17 cellular contexts compared by ENCODE assay signal in the genomic region with DNA sequence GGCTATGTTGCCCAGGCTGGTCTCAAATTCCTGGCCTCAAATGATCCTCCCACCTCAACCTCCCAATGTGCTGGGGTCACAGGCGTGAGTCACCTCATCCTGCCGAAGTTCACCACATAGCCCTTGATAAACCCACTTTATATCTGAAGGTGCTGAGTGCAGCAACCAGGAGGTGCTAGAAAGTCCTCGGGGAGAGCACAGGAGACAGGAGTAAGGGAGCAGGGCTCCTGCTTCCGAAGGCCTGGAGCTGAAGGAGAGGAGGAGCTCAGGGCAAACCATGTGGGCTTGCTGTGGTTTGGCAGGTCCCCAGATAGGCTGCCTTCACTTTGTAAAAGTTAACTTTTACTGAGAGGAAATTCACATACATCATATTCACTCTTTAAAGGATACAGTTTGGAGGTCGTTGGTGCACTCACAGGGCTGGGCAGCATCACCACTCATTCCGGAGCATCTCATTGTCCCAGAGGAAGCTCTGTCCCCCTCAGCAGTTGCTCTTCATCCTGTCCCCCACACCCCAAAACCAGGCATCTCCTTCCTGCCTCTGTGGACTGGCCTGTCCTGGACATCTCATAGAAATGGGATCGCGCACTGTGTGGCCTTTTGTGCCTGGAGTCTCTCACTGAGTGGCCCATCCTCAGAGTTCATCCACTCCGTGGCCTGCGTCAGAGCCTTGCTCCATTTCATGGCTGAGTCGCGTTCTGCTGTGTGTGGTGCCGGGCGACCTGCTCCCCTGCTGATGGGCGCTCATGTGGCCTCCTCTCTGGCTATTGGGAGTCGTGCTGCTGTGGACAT. TPM values are rescaled to one million over a fixed set of nuclear protein-coding genes. Genes with fewer than 3 reads are reported as not detected.
A peak's percentile ranks its signal among the peaks of the same experiment; 100 is the strongest.
DNase-seq lines count a peak whose midpoint lies in the region; ATAC-seq and TF ChIP-seq lines count a peak whose summit lies in the region.
"Had no signal": no experiment of that assay in that cellular context is flagged by ENCODE, and none has a peak within 500 bp of the region (broad histone marks: within the 10 kb centered on the region; RNA-seq: fewer than 3 reads in every experiment).

No MANE protein-coding gene starts in this region.

- peak; percentile 61 for ATAC-seq in SK-N-SH treated with all-trans-retinoic acid at 6 μM for 48 hours
- ATAC-seq in GM21529 (IDR thresholded peaks at IDR 0.05; ENCODE audit: unreplicated experiment): no peak
- ATAC-seq: activated CD8-positive, alpha-beta T cell treated with anti-CD3 and anti-CD28 coated beads, Interleukin-2, amount 10 ng/mL, durations not matched to agents 7 days and 5 days; esophagus mucosa; left ventricle myocardium superior had no signal

- H3K9ac ChIP-seq in SK-N-SH (no peak overlapping the region), adipocyte (ENCODE audit: low read length) (no peak overlapping the region)

- no peak overlapping the region for H2AFZ ChIP-seq in SK-N-SH (ENCODE audit: low read depth)

- peaks cover 61% of the 10 kb centered on the region for H4K20me1 ChIP-seq in SK-N-SH (ENCODE audit: insufficient read depth)

- CTCF ChIA-PET in SK-N-SH (lab: Yijun Ruan, JAX): interaction anchor here (5.1 kb wide), 1 partner anchor 13 kb away, joined by 46 read pairs; no protein-coding TSS in a partner anchor

- H3K27me3 ChIP-seq in SK-N-SH (ENCODE audit: insufficient read depth): no peaks in the 10 kb centered on the region
- H3K27me3 ChIP-seq in adipocyte (replicated peaks; ENCODE audit: control insufficient read depth, insufficient read depth, low read length): no peaks in the 10 kb centered on the region
- H3K27me3 ChIP-seq: tibial nerve had no signal

- no peak for TF ChIP-seq CTCF in SK-N-SH (IDR thresholded peaks at IDR 0.05)
- TF ChIP-seq CTCF in fibroblast of villous mesenchyme (IDR thresholded peaks at IDR 0.05; ENCODE audit: insufficient read depth, low read depth, low read length): no peak

- POLR2A ChIA-PET in SK-N-SH (lab: Yijun Ruan, JAX): no interaction called here

- DNase-seq in SK-N-SH (no peak), adipocyte (ENCODE audit: low read depth) (peak; percentile 63), fibroblast of villous mesenchyme (ENCODE audit: low read depth) (peak; percentile 65), stromal cell of bone marrow (ENCODE audit: low read depth) (peak; percentile 47), NCI-H69 (lab: John Stamatoyannopoulos, UW) (no peak), cardiac septum (ENCODE audit: low spot score) (no peak)
- DNase-seq: activated CD8-positive, alpha-beta T cell treated with anti-CD3 and anti-CD28 coated beads, Interleukin-2, amount 10 ng/mL, durations not matched to agents 7 days and 5 days; CD4-positive, alpha-beta T cell; left ventricle myocardium superior; NCI-H1105 treated with DMSO at 0.1 percent for 48 hours; NCI-H82; stimulated activated CD4-positive, alpha-beta T cell treated with anti-CD3 and anti-CD28 coated beads, Interleukin-4, amount 100 ng/mL, for 4 hours had no signal

- TF ChIP-seq EP300 in SK-N-SH (IDR thresholded peaks at IDR 0.05; ENCODE audit: borderline replicate concordance in 1 of 2, low read depth in 1 of 2, low read length in 1 of 2): no peak

- H3K79me2 ChIP-seq in SK-N-SH (ENCODE audit: insufficient read depth): peaks cover 60% of the 10 kb centered on the region

- H3K9me3 ChIP-seq in SK-N-SH (no peaks in the 10 kb centered on the region), adipocyte (ENCODE audit: control insufficient read depth, low read length) (no peaks in the 10 kb centered on the region)
- H3K9me3 ChIP-seq: tibial nerve had no signal

- H3K9me2 ChIP-seq in SK-N-SH: no peaks in the 10 kb centered on the region

- 90% methylated on average over 11 of the region's 16 CpGs for WGBS in SK-N-SH (ENCODE audit: low lambda C conversion rate)

- H3F3A ChIP-seq in SK-N-SH (replicated peaks; ENCODE audit: insufficient read depth): peaks cover 4% of the 10 kb centered on the region

- intact Hi-C loops in cardiac septum (cut with DNase I): no loop called here

- no peak for TF ChIP-seq RAD21 in SK-N-SH (IDR thresholded peaks at IDR 0.05; ENCODE audit: low read length)

- peaks cover 0 to 3% of the 10 kb centered on the region in 2 experiments; a peak in 1 of 4 replicates for H3K4me1 ChIP-seq in SK-N-SH (ENCODE audit: control insufficient read depth in 1 of 2, insufficient read depth in 2 of 2, low read depth in 1 of 2, low read length in 1 of 2)
- peaks cover 11% of the 10 kb centered on the region for H3K4me1 ChIP-seq in adipocyte (ENCODE audit: control insufficient read depth, insufficient read depth, low read length)

- H3K4me3 ChIP-seq in SK-N-SH (ENCODE audit: low read depth in 2 of 2, low read length in 1 of 2): no peak overlapping the region
- H3K4me3 ChIP-seq in adipocyte (ENCODE audit: low read length): no peak overlapping the region
- H3K4me3 ChIP-seq in fibroblast of villous mesenchyme (ENCODE audit: low read depth, low read length): no peak overlapping the region
- H3K4me3 ChIP-seq: tibial nerve had no signal

- H3K27ac ChIP-seq in SK-N-SH (ENCODE audit: low read depth in 2 of 2, low read length in 1 of 2): no peak overlapping the region
- H3K27ac ChIP-seq: 22Rv1 had no signal

- no peak overlapping the region; the same call in 1 of the 2 replicates for H3K4me2 ChIP-seq in SK-N-SH

- H3K36me3 ChIP-seq in SK-N-SH (replicated peaks in 1 of 2; ENCODE audit: control insufficient read depth in 1 of 2, insufficient read depth in 2 of 2, low read length in 1 of 2) (peaks cover 4 to 6% of the 10 kb centered on the region in 2 experiments), adipocyte (ENCODE audit: control insufficient read depth, insufficient read depth, low read length, severe bottlenecking) (peaks cover 30% of the 10 kb centered on the region)

TF ChIP-seq in SK-N-SH treated with all-trans-retinoic acid at 6 μM for 48 hours, 23 proteins besides CTCF, POLR2A, EP300 and RAD21 (continues in another document):
- TF ChIP-seq, protein P1, sequence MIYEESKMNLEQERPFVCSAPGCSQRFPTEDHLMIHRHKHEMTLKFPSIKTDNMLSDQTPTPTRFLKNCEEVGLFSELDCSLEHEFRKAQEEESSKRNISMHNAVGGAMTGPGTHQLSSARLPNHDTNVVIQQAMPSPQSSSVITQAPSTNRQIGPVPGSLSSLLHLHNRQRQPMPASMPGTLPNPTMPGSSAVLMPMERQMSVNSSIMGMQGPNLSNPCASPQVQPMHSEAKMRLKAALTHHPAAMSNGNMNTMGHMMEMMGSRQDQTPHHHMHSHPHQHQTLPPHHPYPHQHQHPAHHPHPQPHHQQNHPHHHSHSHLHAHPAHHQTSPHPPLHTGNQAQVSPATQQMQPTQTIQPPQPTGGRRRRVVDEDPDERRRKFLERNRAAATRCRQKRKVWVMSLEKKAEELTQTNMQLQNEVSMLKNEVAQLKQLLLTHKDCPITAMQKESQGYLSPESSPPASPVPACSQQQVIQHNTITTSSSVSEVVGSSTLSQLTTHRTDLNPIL (CRISPR knock-in tag; IDR thresholded peaks at IDR 0.05; ENCODE audit: low read depth): no peak
- TF ChIP-seq, protein P2, sequence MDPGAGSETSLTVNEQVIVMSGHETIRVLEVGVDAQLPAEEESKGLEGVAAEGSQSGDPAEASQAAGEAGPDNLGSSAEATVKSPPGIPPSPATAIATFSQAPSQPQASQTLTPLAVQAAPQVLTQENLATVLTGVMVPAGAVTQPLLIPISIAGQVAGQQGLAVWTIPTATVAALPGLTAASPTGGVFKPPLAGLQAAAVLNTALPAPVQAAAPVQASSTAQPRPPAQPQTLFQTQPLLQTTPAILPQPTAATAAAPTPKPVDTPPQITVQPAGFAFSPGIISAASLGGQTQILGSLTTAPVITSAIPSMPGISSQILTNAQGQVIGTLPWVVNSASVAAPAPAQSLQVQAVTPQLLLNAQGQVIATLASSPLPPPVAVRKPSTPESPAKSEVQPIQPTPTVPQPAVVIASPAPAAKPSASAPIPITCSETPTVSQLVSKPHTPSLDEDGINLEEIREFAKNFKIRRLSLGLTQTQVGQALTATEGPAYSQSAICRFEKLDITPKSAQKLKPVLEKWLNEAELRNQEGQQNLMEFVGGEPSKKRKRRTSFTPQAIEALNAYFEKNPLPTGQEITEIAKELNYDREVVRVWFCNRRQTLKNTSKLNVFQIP (CRISPR knock-in tag; IDR thresholded peaks at IDR 0.05; ENCODE audit: borderline replicate concordance, low read depth): no peak
- TF ChIP-seq ZFP30 (CRISPR knock-in tag; IDR thresholded peaks at IDR 0.05) (no peak), CSDC2 (CRISPR knock-in tag; IDR thresholded peaks at IDR 0.05) (no peak)

TF ChIP-seq in SK-N-SH, 30 proteins besides CTCF, POLR2A, EP300 and RAD21 (continues in another document):
- TF ChIP-seq YY1 (IDR thresholded peaks at IDR 0.05; ENCODE audit: low read depth) (no peak), POLR2AphosphoS5 (IDR thresholded peaks at IDR 0.05; ENCODE audit: low read depth, low read length) (no peak), ELF1 (IDR thresholded peaks at IDR 0.05) (no peak), MEF2A (IDR thresholded peaks at IDR 0.05; ENCODE audit: borderline replicate concordance, low read depth) (no peak)
- TF ChIP-seq, protein P3, sequence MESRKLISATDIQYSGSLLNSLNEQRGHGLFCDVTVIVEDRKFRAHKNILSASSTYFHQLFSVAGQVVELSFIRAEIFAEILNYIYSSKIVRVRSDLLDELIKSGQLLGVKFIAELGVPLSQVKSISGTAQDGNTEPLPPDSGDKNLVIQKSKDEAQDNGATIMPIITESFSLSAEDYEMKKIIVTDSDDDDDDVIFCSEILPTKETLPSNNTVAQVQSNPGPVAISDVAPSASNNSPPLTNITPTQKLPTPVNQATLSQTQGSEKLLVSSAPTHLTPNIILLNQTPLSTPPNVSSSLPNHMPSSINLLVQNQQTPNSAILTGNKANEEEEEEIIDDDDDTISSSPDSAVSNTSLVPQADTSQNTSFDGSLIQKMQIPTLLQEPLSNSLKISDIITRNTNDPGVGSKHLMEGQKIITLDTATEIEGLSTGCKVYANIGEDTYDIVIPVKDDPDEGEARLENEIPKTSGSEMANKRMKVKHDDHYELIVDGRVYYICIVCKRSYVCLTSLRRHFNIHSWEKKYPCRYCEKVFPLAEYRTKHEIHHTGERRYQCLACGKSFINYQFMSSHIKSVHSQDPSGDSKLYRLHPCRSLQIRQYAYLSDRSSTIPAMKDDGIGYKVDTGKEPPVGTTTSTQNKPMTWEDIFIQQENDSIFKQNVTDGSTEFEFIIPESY (IDR thresholded peaks at IDR 0.05; ENCODE audit: borderline replicate concordance, low read depth): no peak
- TF ChIP-seq, protein P4, sequence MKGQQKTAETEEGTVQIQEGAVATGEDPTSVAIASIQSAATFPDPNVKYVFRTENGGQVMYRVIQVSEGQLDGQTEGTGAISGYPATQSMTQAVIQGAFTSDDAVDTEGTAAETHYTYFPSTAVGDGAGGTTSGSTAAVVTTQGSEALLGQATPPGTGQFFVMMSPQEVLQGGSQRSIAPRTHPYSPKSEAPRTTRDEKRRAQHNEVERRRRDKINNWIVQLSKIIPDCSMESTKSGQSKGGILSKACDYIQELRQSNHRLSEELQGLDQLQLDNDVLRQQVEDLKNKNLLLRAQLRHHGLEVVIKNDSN (IDR thresholded peaks at IDR 0.05; ENCODE audit: borderline replicate concordance, low read depth): no peak

RNA-seq across cellular contexts. Expression of a gene that starts 49.5 kb away (rescaled TPM):
- 10.0 and 12.2 TPM in 2 replicates for polyA plus RNA-seq in SK-N-SH (2012; rRNA removed)
- 4.2 and 6.7 TPM in 2 replicates for polyA plus RNA-seq in SK-N-SH (2012; cell fraction: cytosol; rRNA removed)
- 32.4 and 32.9 TPM in 2 replicates for polyA plus RNA-seq in SK-N-SH (2012; cell fraction: nucleus; rRNA removed)
- total RNA-seq in fibroblast of villous mesenchyme (17.7 TPM in 2 replicates), cardiac septum (27.6 TPM)

Comparison
In these comparisons a context has a peak if more than half of its experiments do, and no peak if none do; other contexts are left out.
1. DNase-seq: peak in adipocyte (single experiment), fibroblast of villous mesenchyme (single experiment) and stromal cell of bone marrow (single experiment); none in SK-N-SH (single experiment), NCI-H69 (single experiment) and cardiac septum (single experiment).